In the genomic region with DNA sequence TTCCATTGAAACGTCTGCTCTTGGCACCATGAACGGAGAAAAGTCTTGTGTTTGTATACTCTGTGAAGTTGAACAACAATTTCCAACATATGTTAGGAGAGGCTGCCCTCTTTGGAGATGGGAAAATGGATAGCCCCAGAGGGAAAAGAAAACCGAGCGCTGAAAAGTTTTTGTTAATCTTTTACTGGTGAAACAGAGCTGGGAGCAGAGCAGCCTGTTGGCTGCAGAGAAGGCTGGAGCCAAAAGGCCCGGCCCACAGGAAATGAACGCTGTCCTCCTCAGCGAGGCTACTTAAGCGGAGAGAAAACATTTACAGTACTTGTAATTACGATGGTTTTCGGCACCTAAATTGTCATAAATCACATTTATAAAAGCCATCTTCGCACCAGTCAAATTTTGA, we compare ENCODE assay signal across 8 cellular contexts.
DNase-seq lines count a peak whose midpoint lies in the region; ATAC-seq and TF ChIP-seq lines count a peak whose summit lies in the region.

No MANE protein-coding gene starts in this region.

- peak overlapping the region; percentile 66 for H3K4me3 ChIP-seq in GM23248
- peak overlapping the region; percentile 73 for H3K4me3 ChIP-seq in SK-N-MC
- peak overlapping the region in 5 of 12 donors; percentile 3 to 26 (median 17) for H3K4me3 ChIP-seq in heart left ventricle
- H3K4me3 ChIP-seq in skeletal muscle cell (ENCODE audit: low read depth, low read length): peak overlapping the region; percentile 23
- no peak overlapping the region for H3K4me3 ChIP-seq in effector memory CD4-positive, alpha-beta T cell (ENCODE audit: insufficient read depth, low read depth, low read length, poor library complexity, severe bottlenecking)

- intact Hi-C loops in heart left ventricle (cut with DNase I): no loop called here

- TF ChIP-seq POLR2A in heart left ventricle (IDR thresholded peaks at IDR 0.05): no peak

- peaks cover 36% of the 10 kb centered on the region for H3F3A ChIP-seq in GM23248 (ENCODE audit: insufficient read depth)

- ATAC-seq in heart left ventricle: peak in 3 of 4 donors; percentile 34 to 81 (median 65)
- no peak for ATAC-seq in HG02759 (IDR thresholded peaks at IDR 0.05; ENCODE audit: unreplicated experiment)

- H4K20me1 ChIP-seq in GM23248 (ENCODE audit: insufficient read depth): no peaks in the 10 kb centered on the region

- 1 to 3% methylated on average over 11 of the region's 11 CpGs for WGBS in GM23248 (ENCODE audit: low coverage in 1 of 2, low lambda C conversion rate in 2 of 2, missing lambda C conversion rate in 2 of 2), 2 experiments
- WGBS in heart left ventricle, 4 donors: 27 to 34% (median 30%) methylated on average over 11 of the region's 11 CpGs

- no peaks in the 10 kb centered on the region for H3K27me3 ChIP-seq in GM23248 (replicated peaks; ENCODE audit: insufficient read depth)
- no peaks in the 10 kb centered on the region for H3K27me3 ChIP-seq in heart left ventricle
- H3K27me3 ChIP-seq in effector memory CD4-positive, alpha-beta T cell (replicated peaks; ENCODE audit: control insufficient read depth, insufficient read depth, low read length, poor library complexity, severe bottlenecking): no peaks in the 10 kb centered on the region

- H2AFZ ChIP-seq in GM23248: peak overlapping the region; percentile 84

- H3K27ac ChIP-seq in GM23248 (peak overlapping the region; percentile 77), SK-N-MC (peak overlapping the region; percentile 87), heart left ventricle (peak overlapping the region in 1 of 12 donors; percentile 37)
- no peak overlapping the region for H3K27ac ChIP-seq in effector memory CD4-positive, alpha-beta T cell (ENCODE audit: insufficient read depth, low read length, poor library complexity, severe bottlenecking)

- no peaks in the 10 kb centered on the region for H3K9me3 ChIP-seq in GM23248 (ENCODE audit: low read depth)
- H3K9me3 ChIP-seq in SK-N-MC (ENCODE audit: low read depth, low read length): no peaks in the 10 kb centered on the region
- H3K9me3 ChIP-seq in heart left ventricle: no peaks in the 10 kb centered on the region
- H3K9me3 ChIP-seq in effector memory CD4-positive, alpha-beta T cell (ENCODE audit: control insufficient read depth, low read length): no peaks in the 10 kb centered on the region

- DNase-seq in GM23248 (peak; percentile 89), SK-N-MC (ENCODE audit: low read depth, low spot score) (peak; percentile 77), heart left ventricle (peak in 4 of 5 donors; percentile 27 to 43 (median 35)), skeletal muscle cell (ENCODE audit: low read depth) (peak; percentile 69), T-helper 1 cell (no peak), SIG-M5 (lab: John Stamatoyannopoulos, UW) (no peak)
- DNase-seq in effector memory CD4-positive, alpha-beta T cell: no peak

- peaks cover 26% of the 10 kb centered on the region for H3K4me1 ChIP-seq in GM23248 (ENCODE audit: insufficient read depth)
- peaks cover 0 to 3% (median 0%) of the 10 kb centered on the region in 12 donors for H3K4me1 ChIP-seq in heart left ventricle
- H3K4me1 ChIP-seq in effector memory CD4-positive, alpha-beta T cell (ENCODE audit: control insufficient read depth, insufficient read depth, low read length, poor library complexity, severe bottlenecking): no peaks in the 10 kb centered on the region

- no peak for TF ChIP-seq CTCF in heart left ventricle (IDR thresholded peaks at IDR 0.05)

- peak overlapping the region; percentile 64 for H3K9ac ChIP-seq in GM23248
- H3K9ac ChIP-seq in SK-N-MC (ENCODE audit: insufficient read length): peak overlapping the region; percentile 22

- in situ Hi-C loops in GM23248 (cut with MboI): no loop called here

- H3K36me3 ChIP-seq in GM23248 (ENCODE audit: low read depth) (no peaks in the 10 kb centered on the region), SK-N-MC (ENCODE audit: insufficient read depth, low read length) (no peaks in the 10 kb centered on the region), heart left ventricle (no peaks in the 10 kb centered on the region)
- H3K36me3 ChIP-seq in effector memory CD4-positive, alpha-beta T cell (ENCODE audit: control insufficient read depth, insufficient read depth, low read length): no peaks in the 10 kb centered on the region

- peak overlapping the region; percentile 89 for H3K4me2 ChIP-seq in GM23248 (ENCODE audit: unreplicated experiment)

- no peaks in the 10 kb centered on the region for H3K79me2 ChIP-seq in GM23248 (ENCODE audit: insufficient read depth)

- H3K9me2 ChIP-seq in GM23248 (ENCODE audit: insufficient read depth): no peaks in the 10 kb centered on the region

Comparison
In these comparisons a context has a peak if more than half of its experiments do, and no peak if none do; other contexts are left out.
1. DNase-seq: peak in GM23248 (single experiment), SK-N-MC (single experiment), heart left ventricle (4 of 5) and skeletal muscle cell (single experiment); none in T-helper 1 cell (0 of 5), SIG-M5 (single experiment) and effector memory CD4-positive, alpha-beta T cell (0 of 3).